Comparison of ENCODE assay signal across 31 cellular contexts in the genomic region with DNA sequence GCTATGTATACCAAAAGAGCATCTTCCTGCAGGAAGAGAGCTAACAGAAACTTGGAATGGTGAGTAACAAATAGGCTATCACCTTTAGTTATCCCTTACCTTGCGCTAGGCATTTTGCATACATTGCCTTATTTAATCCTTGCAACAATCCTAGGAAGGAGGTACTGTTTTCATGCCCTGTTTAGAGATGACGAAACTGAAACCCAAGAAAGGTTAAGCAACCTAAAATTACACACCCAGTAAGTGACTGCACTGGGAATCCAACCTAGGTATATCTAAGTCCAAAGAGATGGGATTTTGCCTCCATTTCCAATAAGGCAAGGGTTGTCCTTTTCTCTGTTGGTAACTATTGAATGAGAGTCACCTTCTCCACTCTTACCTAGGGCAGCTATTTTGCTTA.
"Had no signal": no experiment of that assay in that cellular context is flagged by ENCODE, and none has a peak within 500 bp of the region (broad histone marks: within the 10 kb centered on the region; RNA-seq: fewer than 3 reads in every experiment).

No MANE protein-coding gene starts in this region.

- H3K4me1 Mint-ChIP-seq: activated CD4-positive, alpha-beta memory T cell treated with anti-CD3 and anti-CD28 coated beads, Interleukin-2, amount 10 ng/mL, durations not matched to agents 7 days and 5 days; activated CD4-positive, alpha-beta T cell treated with anti-CD3 and anti-CD28 coated beads, Interleukin-2, amount 10 ng/mL, durations not matched to agents 7 days and 5 days; activated naive CD4-positive, alpha-beta T cell treated with anti-CD3 and anti-CD28 coated beads, Interleukin-2, amount 10 ng/mL, durations not matched to agents 7 days and 5 days; activated naive CD8-positive, alpha-beta T cell treated with anti-CD3 and anti-CD28 coated beads, Interleukin-2, amount 10 ng/mL, durations not matched to agents 7 days and 5 days; central memory CD8-positive, alpha-beta T cell; endodermal cell had no signal

- H3K36me3 ChIP-seq: ascending aorta, breast epithelium, cardiac muscle cell, esophagus squamous epithelium had no signal

- H3K27ac Mint-ChIP-seq: activated CD4-positive, alpha-beta memory T cell treated with anti-CD3 and anti-CD28 coated beads, Interleukin-2, amount 10 ng/mL, durations not matched to agents 7 days and 5 days; activated CD4-positive, alpha-beta T cell treated with anti-CD3 and anti-CD28 coated beads, Interleukin-2, amount 10 ng/mL, durations not matched to agents 7 days and 5 days; activated naive CD4-positive, alpha-beta T cell treated with anti-CD3 and anti-CD28 coated beads, Interleukin-2, amount 10 ng/mL, durations not matched to agents 7 days and 5 days; activated naive CD4-positive, alpha-beta T cell treated with anti-CD3 and anti-CD28 coated beads, Interleukin-2, amount 50 U/mL, for 72 hours; activated naive CD8-positive, alpha-beta T cell treated with anti-CD3 and anti-CD28 coated beads, Interleukin-2, amount 10 ng/mL, durations not matched to agents 7 days and 5 days; activated T-cell treated with anti-CD3 and anti-CD28 coated beads, Interleukin-2, amount 50 U/mL, for 24 hours; activated T-cell treated with anti-CD3 and anti-CD28 coated beads, Interleukin-2, amount 50 U/mL, for 72 hours; dendritic cell treated with granulocyte-macrophage colony-stimulating factor and Interleukin-4, amounts not matched to agents 40 ng/mL and 50 ng/mL, for 4 days; endodermal cell; WTC11 had no signal

- ATAC-seq: activated naive CD4-positive, alpha-beta T cell treated with anti-CD3 and anti-CD28 coated beads, Interleukin-2, amount 50 U/mL, for 72 hours; activated T-cell treated with anti-CD3 and anti-CD28 coated beads, Interleukin-2, amount 50 U/mL, for 72 hours; WTC11 had no signal

- H3K9me3 ChIP-seq: ascending aorta, breast epithelium, esophagus squamous epithelium had no signal

- H3K27ac ChIP-seq: ascending aorta, breast epithelium, cardiac muscle cell, coronary artery, dorsolateral prefrontal cortex, VCaP had no signal

- H3K36me3 Mint-ChIP-seq: activated naive CD4-positive, alpha-beta T cell treated with anti-CD3 and anti-CD28 coated beads, Interleukin-2, amount 10 ng/mL, durations not matched to agents 7 days and 5 days; activated naive CD8-positive, alpha-beta T cell treated with anti-CD3 and anti-CD28 coated beads, Interleukin-2, amount 10 ng/mL, durations not matched to agents 7 days and 5 days; brain had no signal

- H3K4me3 ChIP-seq: ascending aorta, breast epithelium, cardiac muscle cell, coronary artery, dorsolateral prefrontal cortex, esophagus squamous epithelium had no signal

- H3K4me3 Mint-ChIP-seq: activated CD4-positive, alpha-beta memory T cell treated with anti-CD3 and anti-CD28 coated beads, Interleukin-2, amount 10 ng/mL, durations not matched to agents 7 days and 5 days; activated CD4-positive, alpha-beta T cell treated with anti-CD3 and anti-CD28 coated beads, Interleukin-2, amount 10 ng/mL, durations not matched to agents 7 days and 5 days; activated naive CD4-positive, alpha-beta T cell treated with anti-CD3 and anti-CD28 coated beads, Interleukin-2, amount 10 ng/mL, durations not matched to agents 7 days and 5 days; activated naive CD8-positive, alpha-beta T cell treated with anti-CD3 and anti-CD28 coated beads, Interleukin-2, amount 10 ng/mL, durations not matched to agents 7 days and 5 days; activated T-cell treated with anti-CD3 and anti-CD28 coated beads, Interleukin-2, amount 50 U/mL, for 24 hours; activated T-cell treated with anti-CD3 and anti-CD28 coated beads, Interleukin-2, amount 50 U/mL, for 72 hours; brain; central memory CD8-positive, alpha-beta T cell; dendritic cell treated with granulocyte-macrophage colony-stimulating factor and Interleukin-4, amounts not matched to agents 40 ng/mL and 50 ng/mL, for 4 days; endodermal cell; WTC11 had no signal

- H3K27me3 ChIP-seq: ascending aorta, breast epithelium, cardiac muscle cell, dorsolateral prefrontal cortex, esophagus squamous epithelium had no signal

- DNase-seq: activated CD4-positive, alpha-beta memory T cell treated with anti-CD3 and anti-CD28 coated beads, Interleukin-2, amount 10 ng/mL, durations not matched to agents 7 days and 5 days; activated CD4-positive, alpha-beta T cell treated with anti-CD3 and anti-CD28 coated beads for 1 hour; activated CD4-positive, alpha-beta T cell treated with anti-CD3 and anti-CD28 coated beads for 4 hours; activated CD4-positive, alpha-beta T cell treated with anti-CD3 and anti-CD28 coated beads, Interleukin-2, amount 10 ng/mL, durations not matched to agents 7 days and 5 days; activated CD4-positive, alpha-beta T cell treated with anti-CD3 and anti-CD28 coated beads, Interleukin-2, amount 50 U/mL, for 4 hours; activated CD8-positive, alpha-beta memory T cell treated with anti-CD3 and anti-CD28 coated beads, Interleukin-2, amount 50 U/mL, for 48 hours; activated gamma-delta T cell; activated naive CD4-positive, alpha-beta T cell; activated naive CD4-positive, alpha-beta T cell treated with anti-CD3 and anti-CD28 coated beads, Interleukin-2, amount 10 ng/mL, durations not matched to agents 7 days and 5 days; activated naive CD8-positive, alpha-beta T cell treated with anti-CD3 and anti-CD28 coated beads, Interleukin-2, amount 10 ng/mL, durations not matched to agents 7 days and 5 days; activated T-cell treated with anti-CD3 and anti-CD28 coated beads for 4 hours; activated T-cell treated with anti-CD3 and anti-CD28 coated beads, Interleukin-2, amount 50 U/mL, for 24 hours; activated T-cell treated with anti-CD3 and anti-CD28 coated beads, Interleukin-2, amount 50 U/mL, for 72 hours; dorsolateral prefrontal cortex; effector memory CD4-positive, alpha-beta T cell; endodermal cell; erythroblast; esophagus squamous epithelium; foreskin melanocyte; head of caudate nucleus; T-helper 2 cell had no signal

- H3K27me3 Mint-ChIP-seq: dendritic cell treated with granulocyte-macrophage colony-stimulating factor and Interleukin-4, amounts not matched to agents 40 ng/mL and 50 ng/mL, for 4 days had no signal

- H3K4me1 ChIP-seq: ascending aorta, breast epithelium had no signal

- H3K9me3 Mint-ChIP-seq: activated CD4-positive, alpha-beta memory T cell treated with anti-CD3 and anti-CD28 coated beads, Interleukin-2, amount 10 ng/mL, durations not matched to agents 7 days and 5 days; activated CD4-positive, alpha-beta T cell treated with anti-CD3 and anti-CD28 coated beads, Interleukin-2, amount 10 ng/mL, durations not matched to agents 7 days and 5 days; activated naive CD4-positive, alpha-beta T cell treated with anti-CD3 and anti-CD28 coated beads, Interleukin-2, amount 10 ng/mL, durations not matched to agents 7 days and 5 days; activated T-cell treated with anti-CD3 and anti-CD28 coated beads, Interleukin-2, amount 50 U/mL, for 24 hours; central memory CD8-positive, alpha-beta T cell; dendritic cell treated with granulocyte-macrophage colony-stimulating factor and Interleukin-4, amounts not matched to agents 40 ng/mL and 50 ng/mL, for 4 days had no signal
